In the genomic region with DNA sequence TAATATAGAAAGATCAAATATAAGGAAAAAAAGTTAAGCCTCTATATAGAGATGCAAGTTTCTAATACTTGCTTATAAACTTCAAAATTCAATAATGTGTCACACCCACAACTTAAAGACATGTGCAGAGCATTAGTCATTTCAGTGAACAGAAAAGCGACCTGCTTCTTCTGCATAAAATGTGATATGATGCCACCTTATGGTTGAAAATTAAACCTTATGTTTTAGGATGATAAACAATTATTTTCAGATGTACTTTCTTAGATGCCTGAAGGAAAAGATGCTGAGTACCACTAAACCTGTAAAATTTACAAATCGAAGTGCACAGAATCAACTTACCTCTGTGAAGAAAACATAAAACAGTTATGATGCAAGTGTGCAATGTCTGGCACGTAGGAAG, we compare ENCODE assay signal across 8 cellular contexts.
DNase-seq lines count a peak whose midpoint lies in the region; ATAC-seq, FAIRE-seq and TF ChIP-seq lines count a peak whose summit lies in the region.

No MANE protein-coding gene starts in this region.

- H3K9me1 ChIP-seq in IMR-90 (ENCODE audit: insufficient read depth, low read length) = no peaks in the 10 kb centered on the region

- H3K27ac ChIP-seq in IMR-90 (ENCODE audit: insufficient read depth, low read length) = no peak overlapping the region

- no peak overlapping the region for H4K91ac ChIP-seq in IMR-90 (ENCODE audit: insufficient read depth, low read depth, low read length)

- ATAC-seq in IMR-90 (ENCODE audit: low read depth) = peak; percentile 70
- ATAC-seq in GM18907 (IDR thresholded peaks at IDR 0.05; ENCODE audit: unreplicated experiment) = no peak

- H3K4me1 ChIP-seq in IMR-90 (ENCODE audit: control insufficient read depth, insufficient read depth, low read length) = no peaks in the 10 kb centered on the region

- H3K36me3 Mint-ChIP-seq in type B pancreatic cell = no peaks in the 10 kb centered on the region

- H3K9me3 ChIP-seq in IMR-90 (ENCODE audit: control insufficient read depth, insufficient read depth, low read length) = no peaks in the 10 kb centered on the region

- dilution Hi-C loops in IMR-90 (cut with HindIII; ENCODE audit: low sequenced_read_pairs, unreplicated experiment) = no loop called here

- peak; percentile 77 for FAIRE-seq in RCC 7860 (lab: Jason Lieb, UNC)

- H2AK5ac ChIP-seq in IMR-90 (ENCODE audit: low read depth, low read length) = no peak overlapping the region

- no peaks in the 10 kb centered on the region for H3K9me3 Mint-ChIP-seq in type B pancreatic cell

- no peak overlapping the region for H3K23ac ChIP-seq in IMR-90 (ENCODE audit: low read depth, low read length)

- no peak for TF ChIP-seq POLR2A in IMR-90 (IDR thresholded peaks at IDR 0.05; ENCODE audit: low read depth, low read length)
- no peak for TF ChIP-seq POLR2A in lower leg skin (IDR thresholded peaks at IDR 0.05)

- H3K56ac ChIP-seq in IMR-90 (ENCODE audit: extremely low read depth, insufficient read depth, low read length) = no peak overlapping the region

- POLR2A ChIA-PET in IMR-90 (lab: Charles Lee; ENCODE audit: unreplicated experiment) = no interaction called here

- no peak overlapping the region for H2BK5ac ChIP-seq in IMR-90 (ENCODE audit: low read depth, low read length, poor library complexity, severe bottlenecking)

- no CpG with 5 or more reads among the region's 3 CpGs for WGBS in IMR-90 (ENCODE audit: extremely low coverage in 2 of 2, insufficient read length in 1 of 2), 2 experiments
- 20 to 26% methylated on average over 3 of the region's 3 CpGs for WGBS in lower leg skin, 2 donors

- no peak overlapping the region for H4K8ac ChIP-seq in IMR-90 (ENCODE audit: low read depth in 2 of 2, low read length in 2 of 2)

- DNase-seq in AG09319 (ENCODE audit: extremely low read depth, low read depth) (peak; percentile 32), IMR-90 (peak; percentile 61), RCC 7860 (ENCODE audit: low spot score) (peak; percentile 43), fibroblast of peridontal ligament (ENCODE audit: extremely low read depth) (peak; percentile 80), type B pancreatic cell (ENCODE audit: extremely low spot score, unreplicated experiment) (no peak), lower leg skin (ENCODE audit: low spot score in 2 of 2) (no peak)
- no peak for DNase-seq in stimulated activated naive CD4-positive, alpha-beta T cell treated with Interleukin-2 at 50 U/mL for 16 hours (lab: John Stamatoyannopoulos, UW)

- no peak overlapping the region for H3K14ac ChIP-seq in IMR-90 (replicated peaks; ENCODE audit: low read depth, low read length)

- peak; percentile 62 for TF ChIP-seq RAD21 in IMR-90 (IDR thresholded peaks at IDR 0.05; ENCODE audit: low read length)

- H3K36me3 ChIP-seq in IMR-90 (ENCODE audit: control insufficient read depth, insufficient read depth, low read length) = no peaks in the 10 kb centered on the region

- no peak overlapping the region for H4K5ac ChIP-seq in IMR-90 (ENCODE audit: low read depth, low read length)

- H2BK15ac ChIP-seq in IMR-90 (ENCODE audit: low read depth, low read length) = no peak overlapping the region

- H3K4me3 ChIP-seq in IMR-90 (ENCODE audit: insufficient read depth, low read depth, low read length) (no peak overlapping the region), lower leg skin (ENCODE audit: low read depth, poor library complexity, severe bottlenecking) (no peak overlapping the region)

- peaks cover 4% of the 10 kb centered on the region for H3K4me1 Mint-ChIP-seq in type B pancreatic cell (ENCODE audit: unreplicated experiment)

- no peak overlapping the region for H3K4ac ChIP-seq in IMR-90 (ENCODE audit: low read depth, low read length)

- no TSS peak for BruUV-seq in IMR-90 (replicated peaks; lab: Mats Ljungman, UMichigan)

- H2BK20ac ChIP-seq in IMR-90 (ENCODE audit: low read depth, low read length) = no peak overlapping the region

- intact Hi-C loops in IMR-90 (cut with micrococcal nuclease) (loop anchor here (10.0 kb wide), 1 partner anchor 520 kb away; the partner anchor contains the start of gene FZD1), lower leg skin (cut with DNase I; ENCODE audit: low total_unique reads) (loop anchor here (10.0 kb wide), 1 partner anchor 700 kb away; no protein-coding TSS in a partner anchor)

- CTCF ChIA-PET in IMR-90 (lab: Yijun Ruan, JAX) = interaction anchor here (0.6 to 1.5 kb wide), 3 partner anchors 14 to 750 kb away, joined by 3 to 4 read pairs (median 3); no protein-coding TSS in a partner anchor

- H3K4me2 ChIP-seq in IMR-90 (ENCODE audit: low read depth, low read length) = no peak overlapping the region

- no peak overlapping the region for H3K4me3 Mint-ChIP-seq in type B pancreatic cell

- no peak overlapping the region for H2BK120ac ChIP-seq in IMR-90 (ENCODE audit: low read depth, low read length)

- no peak overlapping the region for H3K27ac Mint-ChIP-seq in type B pancreatic cell

- in situ Hi-C loops in IMR-90 (cut with MboI; ENCODE audit: low sequenced_read_pairs) = loop anchor here (10.0 kb wide), 1 partner anchor 700 kb away; no protein-coding TSS in a partner anchor

- H2AFZ ChIP-seq in IMR-90 (replicated peaks; ENCODE audit: low read length, poor library complexity) = no peak overlapping the region

- H3K27me3 ChIP-seq in IMR-90 (ENCODE audit: control insufficient read depth, insufficient read depth, low read length) = no peaks in the 10 kb centered on the region; the same call in none of the 2 replicates

- no peak overlapping the region for H2AK9ac ChIP-seq in IMR-90 (replicated peaks; ENCODE audit: low read depth, low read length, poor library complexity)

- no peaks in the 10 kb centered on the region for H3K27me3 Mint-ChIP-seq in type B pancreatic cell

- H3K9ac ChIP-seq in IMR-90 (ENCODE audit: low read depth, low read length) = no peak overlapping the region

- TF ChIP-seq CTCF in AG09319 (IDR thresholded peaks at IDR 0.05; ENCODE audit: low read depth, low read length) = peak; percentile 27
- peak; percentile 48 for TF ChIP-seq CTCF in IMR-90 (conservative IDR thresholded peaks at IDR 0.05; ENCODE audit: low read depth, low read length)
- TF ChIP-seq CTCF in type B pancreatic cell (conservative IDR thresholded peaks at IDR 0.05) = peak; percentile 67
- no peak for TF ChIP-seq CTCF in lower leg skin (IDR thresholded peaks at IDR 0.05)

- no peaks in the 10 kb centered on the region for H4K20me1 ChIP-seq in IMR-90 (ENCODE audit: insufficient read depth, low read length)

- H3K18ac ChIP-seq in IMR-90 (ENCODE audit: low read depth, low read length) = no peak overlapping the region

- H3K79me1 ChIP-seq in IMR-90 (ENCODE audit: low read depth in 1 of 2, low read length in 2 of 2) = no peaks in the 10 kb centered on the region

TF ChIP-seq in IMR-90, 13 proteins besides CTCF, POLR2A, EP300 and RAD21:
- TF ChIP-seq MAZ (IDR thresholded peaks at IDR 0.05; ENCODE audit: borderline replicate concordance, low read depth, low read length) (no peak), SMC3 (IDR thresholded peaks at IDR 0.05; ENCODE audit: low read depth, low read length) (peak; percentile 47), MXI1 (IDR thresholded peaks at IDR 0.05; ENCODE audit: borderline replicate concordance, low read depth, low read length) (0 out of 2 replicates have a peak, but pooled peaks have one; percentile 33)

Comparison
In these comparisons a context has a peak if more than half of its experiments do, and no peak if none do; other contexts are left out.
1. DNase-seq: peak in AG09319 (single experiment), IMR-90 (single experiment), RCC 7860 (single experiment) and fibroblast of peridontal ligament (single experiment); none in type B pancreatic cell (single experiment), stimulated activated naive CD4-positive, alpha-beta T cell treated with Interleukin-2 at 50 U/mL for 16 hours (single experiment) and lower leg skin (0 of 2).
2. CTCF ChIP-seq: peak in AG09319 (single experiment), IMR-90 (single experiment) and type B pancreatic cell (single experiment); none in lower leg skin (0 of 3).